12 cellular contexts compared by ENCODE assay signal in genomic region chr12:3869860-3870259, GRCh38. TPM values are rescaled to one million over a fixed set of nuclear protein-coding genes. Genes with fewer than 3 reads are reported as not detected.
A peak's percentile ranks its signal among the peaks of the same experiment; 100 is the strongest.
DNase-seq lines count a peak whose midpoint lies in the region; ATAC-seq and TF ChIP-seq lines count a peak whose summit lies in the region.
"Had no signal": no experiment of that assay in that cellular context is flagged by ENCODE, and none has a peak within 500 bp of the region (broad histone marks: within the 10 kb centered on the region; RNA-seq: fewer than 3 reads in every experiment).

No MANE protein-coding gene starts in this region.

- WGBS in gastroesophageal sphincter (ENCODE audit: low coverage in 1 of 2), 2 donors: 75 to 84% methylated on average over 6 of the region's 6 CpGs

- CTCF ChIA-PET in CD4-positive, alpha-beta T cell (lab: Charles Lee): interaction anchor here (0.6 to 5.2 kb wide), 3 partner anchors 16 to 407 kb away, joined by 3 to 17 read pairs (median 3); no protein-coding TSS in a partner anchor
- CTCF ChIA-PET in activated naive CD4-positive, alpha-beta T cell treated with anti-CD3 and anti-CD28 coated beads for 36 hours (lab: Charles Lee): interaction anchor here (1.1 kb wide), 1 partner anchor 16 kb away, joined by 4 read pairs; no protein-coding TSS in a partner anchor
- CTCF ChIA-PET in A673 (lab: Charles Lee): no interaction called here

- peak overlapping the region; percentile 88 for H3K27ac ChIP-seq in CD4-positive, alpha-beta T cell (ENCODE audit: low read depth, low read length)
- peak overlapping the region; percentile 84 for H3K27ac ChIP-seq in KOPT-K1 (ENCODE audit: low read depth, low read length, poor library complexity, severe bottlenecking)
- H3K27ac ChIP-seq in mucosa of rectum (ENCODE audit: low read depth in 2 of 2, low read length in 2 of 2): peak overlapping the region in 1 of 2 donors; percentile 10
- H3K27ac ChIP-seq in gastroesophageal sphincter: no peak overlapping the region
- no peak overlapping the region for H3K27ac ChIP-seq in A673 (ENCODE audit: low read depth, low read length, poor library complexity, severe bottlenecking)

- TF ChIP-seq POLR2A in gastroesophageal sphincter (IDR thresholded peaks at IDR 0.05): no peak

- BruUV-seq in A673 (replicated peaks; lab: Mats Ljungman, UMichigan): no TSS peak

- no peaks in the 10 kb centered on the region for H3K27me3 ChIP-seq in CD4-positive, alpha-beta T cell (ENCODE audit: control insufficient read depth, insufficient read depth, low read length)
- H3K27me3 ChIP-seq in mucosa of rectum (ENCODE audit: control insufficient read depth in 2 of 2, insufficient read depth in 2 of 2, low read length in 2 of 2): no peaks in the 10 kb centered on the region
- H3K27me3 ChIP-seq in gastroesophageal sphincter: no peaks in the 10 kb centered on the region
- no peaks in the 10 kb centered on the region for H3K27me3 ChIP-seq in A673 (replicated peaks; ENCODE audit: insufficient read depth, low read depth, low read length, poor library complexity)

- no peak overlapping the region for H3K9ac ChIP-seq in mucosa of rectum (ENCODE audit: low read depth in 1 of 2, low read length in 2 of 2)

- H3K27me3 Mint-ChIP-seq in CD4-positive, alpha-beta T cell: no peaks in the 10 kb centered on the region
- H3K27me3 Mint-ChIP-seq in activated naive CD4-positive, alpha-beta T cell treated with anti-CD3 and anti-CD28 coated beads for 36 hours (ENCODE audit: low read depth): no peaks in the 10 kb centered on the region

- H3K4me3 Mint-ChIP-seq in CD4-positive, alpha-beta T cell: peak overlapping the region; percentile 95
- H3K4me3 Mint-ChIP-seq in activated naive CD4-positive, alpha-beta T cell treated with anti-CD3 and anti-CD28 coated beads for 36 hours: peak overlapping the region; percentile 87

- TF ChIP-seq EP300 in gastroesophageal sphincter (IDR thresholded peaks at IDR 0.05): no peak

- ATAC-seq in CD4-positive, alpha-beta T cell (ENCODE audit: poor library complexity): no peak
- ATAC-seq in gastroesophageal sphincter: no peak
- ATAC-seq: esophagus mucosa had no signal

- intact Hi-C loops in CD4-positive, alpha-beta T cell (cut with DNase I, micrococcal nuclease): loop anchor here (5.0 to 10.0 kb wide), 4 partner anchors 118 to 975 kb away; partner anchors contain the start of genes RAD51AP1 (in 2 of the 2), CRACR2A (in 1 of the 2), TIGAR (in 1 of the 2) and TULP3 (in 1 of the 2)
- intact Hi-C loops in activated naive CD4-positive, alpha-beta T cell treated with anti-CD3 and anti-CD28 coated beads for 36 hours (cut with micrococcal nuclease): loop anchor here (1.0 to 10.0 kb wide), 9 partner anchors 35 to 955 kb away; partner anchors contain the start of gene CRACR2A
- intact Hi-C loops in A673 (cut with micrococcal nuclease; ENCODE audit: unreplicated experiment): no loop called here

- H3K9me3 Mint-ChIP-seq in CD4-positive, alpha-beta T cell: peaks cover 6% of the 10 kb centered on the region
- peaks cover 13% of the 10 kb centered on the region for H3K9me3 Mint-ChIP-seq in activated naive CD4-positive, alpha-beta T cell treated with anti-CD3 and anti-CD28 coated beads for 36 hours

- H3K9me3 ChIP-seq in CD4-positive, alpha-beta T cell (ENCODE audit: control insufficient read depth, low read length): peaks cover 6% of the 10 kb centered on the region
- peaks cover 12% of the 10 kb centered on the region for H3K9me3 ChIP-seq in KOPT-K1 (ENCODE audit: insufficient read depth, low read length, poor library complexity, severe bottlenecking)
- H3K9me3 ChIP-seq in mucosa of rectum (ENCODE audit: control insufficient read depth in 2 of 2, low read length in 2 of 2): no peaks in the 10 kb centered on the region
- H3K9me3 ChIP-seq in gastroesophageal sphincter: peaks cover 0 to 6% (median 0%) of the 10 kb centered on the region in 3 donors
- peaks cover 12% of the 10 kb centered on the region for H3K9me3 ChIP-seq in A673 (ENCODE audit: low read depth, low read length, poor library complexity, severe bottlenecking)

- POLR2A ChIA-PET in CD4-positive, alpha-beta T cell (lab: Charles Lee): interaction anchor here (1.0 to 1.6 kb wide), 6 partner anchors 33 to 407 kb away, joined by 3 to 7 read pairs (median 4); no protein-coding TSS in a partner anchor
- POLR2A ChIA-PET in A673 (lab: Charles Lee; ENCODE audit: low non-redundant PET): no interaction called here

- H3K4me1 ChIP-seq in mucosa of rectum (ENCODE audit: control insufficient read depth in 2 of 2, insufficient read depth in 2 of 2, low read length in 2 of 2) (peaks cover 10 to 21% of the 10 kb centered on the region in 2 donors), gastroesophageal sphincter (peaks cover 4 to 37% (median 9%) of the 10 kb centered on the region in 3 donors), A673 (ENCODE audit: insufficient read depth, low read length, poor library complexity, severe bottlenecking) (peaks cover 4% of the 10 kb centered on the region)

- TF ChIP-seq CTCF in CD4-positive, alpha-beta T cell (IDR thresholded peaks at IDR 0.05): no peak
- TF ChIP-seq CTCF in gastroesophageal sphincter (IDR thresholded peaks at IDR 0.05) (no peak), A673 (conservative IDR thresholded peaks at IDR 0.05; ENCODE audit: low read depth, low read length) (no peak)

- H3K36me3 ChIP-seq in KOPT-K1 (ENCODE audit: insufficient read depth, low read length) (no peaks in the 10 kb centered on the region), mucosa of rectum (ENCODE audit: control insufficient read depth in 2 of 2, insufficient read depth in 2 of 2, low read length in 2 of 2) (no peaks in the 10 kb centered on the region), gastroesophageal sphincter (no peaks in the 10 kb centered on the region), A673 (ENCODE audit: insufficient read depth, low read length, poor library complexity, severe bottlenecking) (no peaks in the 10 kb centered on the region)

- H3K4me1 Mint-ChIP-seq in CD4-positive, alpha-beta T cell (ENCODE audit: low read depth): peaks cover 79% of the 10 kb centered on the region
- H3K4me1 Mint-ChIP-seq in activated naive CD4-positive, alpha-beta T cell treated with anti-CD3 and anti-CD28 coated beads for 36 hours (ENCODE audit: low read depth): peaks cover 48% of the 10 kb centered on the region

- peak overlapping the region; percentile 99 for H3K27ac Mint-ChIP-seq in CD4-positive, alpha-beta T cell
- peak overlapping the region; percentile 96 for H3K27ac Mint-ChIP-seq in activated naive CD4-positive, alpha-beta T cell treated with anti-CD3 and anti-CD28 coated beads for 36 hours

- H3K4me3 ChIP-seq in mucosa of rectum (ENCODE audit: low read length in 2 of 2) (peak overlapping the region; percentile 33 to 48), gastroesophageal sphincter (no peak overlapping the region), A673 (ENCODE audit: low read depth, low read length, poor library complexity, severe bottlenecking) (no peak overlapping the region)

- DNase-seq in CD4-positive, alpha-beta T cell: peak in 3 of 10 experiments; percentile 19 to 45 (median 29)
- DNase-seq in activated naive CD4-positive, alpha-beta T cell treated with anti-CD3 and anti-CD28 coated beads for 36 hours: peak; percentile 45
- DNase-seq in NCI-H1930 (lab: John Stamatoyannopoulos, UW) (no peak), NCI-H2029 (lab: John Stamatoyannopoulos, UW) (no peak), A673 (ENCODE audit: low spot score) (no peak)
- DNase-seq: amniotic stem cell; NK-92 treated with Interleukin-12 subunit alpha and Interleukin-12 subunit beta, amount 100 ng/mL, for 24 hours; posterior cingulate gyrus had no signal

- H3K36me3 Mint-ChIP-seq in CD4-positive, alpha-beta T cell (ENCODE audit: low read depth): peaks cover 52% of the 10 kb centered on the region
- H3K36me3 Mint-ChIP-seq in activated naive CD4-positive, alpha-beta T cell treated with anti-CD3 and anti-CD28 coated beads for 36 hours (ENCODE audit: low read depth): peaks cover 14% of the 10 kb centered on the region

RNA-seq across cellular contexts. Expression of gene PARP11, which starts 3.3 kb away (rescaled TPM):
- 10 to 100 TPM; 13.4 TPM for total RNA-seq in CD4-positive, alpha-beta T cell
- total RNA-seq in activated naive CD4-positive, alpha-beta T cell treated with anti-CD3 and anti-CD28 coated beads for 36 hours: 10 to 100 TPM; 19.9 to 20.7 TPM
- 1 to 10 TPM; 3.9 to 10.0 (median 6.2) TPM for total RNA-seq in gastroesophageal sphincter
- total RNA-seq in A673 (2021): 6.5 and 7.7 TPM in 2 replicates

Comparison
In these comparisons a context has a peak if more than half of its experiments do, and no peak if none do; other contexts are left out.
1. H3K27ac ChIP-seq: peak in CD4-positive, alpha-beta T cell (single experiment) and KOPT-K1 (single experiment); none in gastroesophageal sphincter (0 of 4) and A673 (single experiment).
2. H3K4me3 ChIP-seq: peak in mucosa of rectum (2 of 2); none in gastroesophageal sphincter (0 of 2) and A673 (single experiment).